ENCODE assay signal across 1 cellular context in the genomic region with DNA sequence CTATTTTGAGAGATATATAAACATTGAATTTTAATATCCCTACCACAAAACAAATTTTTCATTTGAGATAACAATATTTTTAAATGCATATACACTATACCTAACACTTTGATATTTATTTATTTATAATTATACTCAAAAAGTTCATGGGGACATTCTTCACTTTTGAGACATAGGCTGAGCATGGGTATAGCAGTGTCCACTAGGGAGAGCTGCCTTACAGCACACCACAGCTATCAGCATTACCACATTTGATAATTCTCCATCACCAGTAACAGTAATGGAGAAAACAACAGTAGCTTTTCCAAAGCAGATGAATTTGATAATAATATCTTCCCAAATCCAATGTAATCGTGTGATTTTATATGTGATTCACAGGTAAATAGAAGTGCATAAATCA.
TF ChIP-seq lines count a peak whose summit lies in the region.

No MANE protein-coding gene starts in this region.

TF ChIP-seq in GM23338, 12 proteins besides CTCF, POLR2A, EP300 and RAD21 (continued from another document):
- TF ChIP-seq, protein P1, sequence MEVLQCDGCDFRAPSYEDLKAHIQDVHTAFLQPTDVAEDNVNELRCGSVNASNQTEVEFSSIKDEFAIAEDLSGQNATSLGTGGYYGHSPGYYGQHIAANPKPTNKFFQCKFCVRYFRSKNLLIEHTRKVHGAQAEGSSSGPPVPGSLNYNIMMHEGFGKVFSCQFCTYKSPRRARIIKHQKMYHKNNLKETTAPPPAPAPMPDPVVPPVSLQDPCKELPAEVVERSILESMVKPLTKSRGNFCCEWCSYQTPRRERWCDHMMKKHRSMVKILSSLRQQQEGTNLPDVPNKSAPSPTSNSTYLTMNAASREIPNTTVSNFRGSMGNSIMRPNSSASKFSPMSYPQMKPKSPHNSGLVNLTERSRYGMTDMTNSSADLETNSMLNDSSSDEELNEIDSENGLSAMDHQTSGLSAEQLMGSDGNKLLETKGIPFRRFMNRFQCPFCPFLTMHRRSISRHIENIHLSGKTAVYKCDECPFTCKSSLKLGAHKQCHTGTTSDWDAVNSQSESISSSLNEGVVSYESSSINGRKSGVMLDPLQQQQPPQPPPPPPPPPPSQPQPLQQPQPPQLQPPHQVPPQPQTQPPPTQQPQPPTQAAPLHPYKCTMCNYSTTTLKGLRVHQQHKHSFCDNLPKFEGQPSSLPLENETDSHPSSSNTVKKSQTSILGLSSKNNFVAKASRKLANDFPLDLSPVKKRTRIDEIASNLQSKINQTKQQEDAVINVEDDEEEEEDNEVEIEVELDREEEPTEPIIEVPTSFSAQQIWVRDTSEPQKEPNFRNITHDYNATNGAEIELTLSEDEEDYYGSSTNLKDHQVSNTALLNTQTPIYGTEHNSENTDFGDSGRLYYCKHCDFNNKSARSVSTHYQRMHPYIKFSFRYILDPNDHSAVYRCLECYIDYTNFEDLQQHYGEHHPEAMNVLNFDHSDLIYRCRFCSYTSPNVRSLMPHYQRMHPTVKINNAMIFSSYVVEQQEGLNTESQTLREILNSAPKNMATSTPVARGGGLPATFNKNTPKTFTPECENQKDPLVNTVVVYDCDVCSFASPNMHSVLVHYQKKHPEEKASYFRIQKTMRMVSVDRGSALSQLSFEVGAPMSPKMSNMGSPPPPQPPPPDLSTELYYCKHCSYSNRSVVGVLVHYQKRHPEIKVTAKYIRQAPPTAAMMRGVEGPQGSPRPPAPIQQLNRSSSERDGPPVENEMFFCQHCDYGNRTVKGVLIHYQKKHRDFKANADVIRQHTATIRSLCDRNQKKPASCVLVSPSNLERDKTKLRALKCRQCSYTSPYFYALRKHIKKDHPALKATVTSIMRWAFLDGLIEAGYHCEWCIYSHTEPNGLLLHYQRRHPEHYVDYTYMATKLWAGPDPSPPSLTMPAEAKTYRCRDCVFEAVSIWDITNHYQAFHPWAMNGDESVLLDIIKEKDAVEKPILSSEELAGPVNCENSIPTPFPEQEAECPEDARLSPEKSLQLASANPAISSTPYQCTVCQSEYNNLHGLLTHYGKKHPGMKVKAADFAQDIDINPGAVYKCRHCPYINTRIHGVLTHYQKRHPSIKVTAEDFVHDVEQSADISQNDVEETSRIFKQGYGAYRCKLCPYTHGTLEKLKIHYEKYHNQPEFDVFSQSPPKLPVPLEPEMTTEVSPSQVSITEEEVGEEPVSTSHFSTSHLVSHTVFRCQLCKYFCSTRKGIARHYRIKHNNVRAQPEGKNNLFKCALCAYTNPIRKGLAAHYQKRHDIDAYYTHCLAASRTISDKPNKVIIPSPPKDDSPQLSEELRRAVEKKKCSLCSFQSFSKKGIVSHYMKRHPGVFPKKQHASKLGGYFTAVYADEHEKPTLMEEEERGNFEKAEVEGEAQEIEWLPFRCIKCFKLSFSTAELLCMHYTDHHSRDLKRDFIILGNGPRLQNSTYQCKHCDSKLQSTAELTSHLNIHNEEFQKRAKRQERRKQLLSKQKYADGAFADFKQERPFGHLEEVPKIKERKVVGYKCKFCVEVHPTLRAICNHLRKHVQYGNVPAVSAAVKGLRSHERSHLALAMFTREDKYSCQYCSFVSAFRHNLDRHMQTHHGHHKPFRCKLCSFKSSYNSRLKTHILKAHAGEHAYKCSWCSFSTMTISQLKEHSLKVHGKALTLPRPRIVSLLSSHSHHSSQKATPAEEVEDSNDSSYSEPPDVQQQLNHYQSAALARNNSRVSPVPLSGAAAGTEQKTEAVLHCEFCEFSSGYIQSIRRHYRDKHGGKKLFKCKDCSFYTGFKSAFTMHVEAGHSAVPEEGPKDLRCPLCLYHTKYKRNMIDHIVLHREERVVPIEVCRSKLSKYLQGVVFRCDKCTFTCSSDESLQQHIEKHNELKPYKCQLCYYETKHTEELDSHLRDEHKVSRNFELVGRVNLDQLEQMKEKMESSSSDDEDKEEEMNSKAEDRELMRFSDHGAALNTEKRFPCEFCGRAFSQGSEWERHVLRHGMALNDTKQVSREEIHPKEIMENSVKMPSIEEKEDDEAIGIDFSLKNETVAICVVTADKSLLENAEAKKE (CRISPR knock-in tag; IDR thresholded peaks at IDR 0.05) = no peak
